11 cellular contexts compared by ENCODE assay signal in genomic region chr4:38914859-38915258, GRCh38. TPM values are rescaled to one million over a fixed set of nuclear protein-coding genes. Genes with fewer than 3 reads are reported as not detected.
DNase-seq lines count a peak whose midpoint lies in the region; ATAC-seq lines count a peak whose summit lies in the region.
"Had no signal": no experiment of that assay in that cellular context is flagged by ENCODE, and none has a peak within 500 bp of the region (broad histone marks: within the 10 kb centered on the region; RNA-seq: fewer than 3 reads in every experiment).

No MANE protein-coding gene starts in this region.

- H3K9me3 Mint-ChIP-seq in activated T-cell treated with anti-CD3 and anti-CD28 coated beads, Interleukin-2, amount 50 U/mL, for 24 hours: no peaks in the 10 kb centered on the region
- H3K9me3 Mint-ChIP-seq in activated CD4-positive, alpha-beta memory T cell treated with anti-CD3 and anti-CD28 coated beads, Interleukin-2, amount 10 ng/mL, durations not matched to agents 7 days and 5 days: no peaks in the 10 kb centered on the region
- H3K9me3 Mint-ChIP-seq in stimulated activated effector memory CD8-positive, alpha-beta T cell treated with anti-CD3 and anti-CD28 coated beads, Interleukin-12 subunit alpha, Interleukin-12 subunit beta, amount 100 ng/mL, for 72 hours: no peaks in the 10 kb centered on the region

- CTCF ChIA-PET in activated CD4-positive, alpha-beta memory T cell treated with anti-CD3 and anti-CD28 coated beads, Interleukin-2, amount 10 ng/mL, durations not matched to agents 7 days and 5 days (lab: Charles Lee): interaction anchor here (1.1 to 1.9 kb wide), 2 partner anchors 12 to 55 kb away, joined by 4 to 9 read pairs; no protein-coding TSS in a partner anchor

- DNase-seq in activated T-cell treated with anti-CD3 and anti-CD28 coated beads, Interleukin-2, amount 50 U/mL, for 24 hours: no peak
- DNase-seq in activated T-cell treated with anti-CD3 and anti-CD28 coated beads, Interleukin-2, amount 50 U/mL, for 1 hour: no peak
- no peak for DNase-seq in activated CD4-positive, alpha-beta memory T cell treated with anti-CD3 and anti-CD28 coated beads, Interleukin-2, amount 10 ng/mL, durations not matched to agents 7 days and 5 days
- no peak for DNase-seq in stimulated activated effector memory CD8-positive, alpha-beta T cell treated with anti-CD3 and anti-CD28 coated beads, Interleukin-12 subunit alpha, Interleukin-12 subunit beta, amount 100 ng/mL, for 72 hours (ENCODE audit: low spot score in 2 of 2)
- DNase-seq in NCI-H2107 (lab: John Stamatoyannopoulos, UW): no peak
- DNase-seq in stimulated activated naive CD4-positive, alpha-beta T cell treated with Interleukin-2 at 50 U/mL for 16 hours (lab: John Stamatoyannopoulos, UW): no peak
- DNase-seq: NCI-H2171 treated with DMSO at 0.1 percent for 48 hours, SW 1271, tibial artery had no signal

- peaks cover 10% of the 10 kb centered on the region for H3K4me1 Mint-ChIP-seq in activated T-cell treated with anti-CD3 and anti-CD28 coated beads, Interleukin-2, amount 50 U/mL, for 24 hours (ENCODE audit: low read depth)
- peaks cover 10% of the 10 kb centered on the region for H3K4me1 Mint-ChIP-seq in activated CD4-positive, alpha-beta memory T cell treated with anti-CD3 and anti-CD28 coated beads, Interleukin-2, amount 10 ng/mL, durations not matched to agents 7 days and 5 days
- peaks cover 8% of the 10 kb centered on the region for H3K4me1 Mint-ChIP-seq in stimulated activated effector memory CD8-positive, alpha-beta T cell treated with anti-CD3 and anti-CD28 coated beads, Interleukin-12 subunit alpha, Interleukin-12 subunit beta, amount 100 ng/mL, for 72 hours

- H3K27ac Mint-ChIP-seq in activated T-cell treated with anti-CD3 and anti-CD28 coated beads, Interleukin-2, amount 50 U/mL, for 24 hours: peak overlapping the region; percentile 66
- no peak overlapping the region for H3K27ac Mint-ChIP-seq in activated CD4-positive, alpha-beta memory T cell treated with anti-CD3 and anti-CD28 coated beads, Interleukin-2, amount 10 ng/mL, durations not matched to agents 7 days and 5 days
- peak overlapping the region; percentile 43 for H3K27ac Mint-ChIP-seq in stimulated activated effector memory CD8-positive, alpha-beta T cell treated with anti-CD3 and anti-CD28 coated beads, Interleukin-12 subunit alpha, Interleukin-12 subunit beta, amount 100 ng/mL, for 72 hours

- no peaks in the 10 kb centered on the region for H3K36me3 Mint-ChIP-seq in activated T-cell treated with anti-CD3 and anti-CD28 coated beads, Interleukin-2, amount 50 U/mL, for 24 hours (ENCODE audit: low read depth)
- H3K36me3 Mint-ChIP-seq in activated CD4-positive, alpha-beta memory T cell treated with anti-CD3 and anti-CD28 coated beads, Interleukin-2, amount 10 ng/mL, durations not matched to agents 7 days and 5 days (ENCODE audit: low read depth): no peaks in the 10 kb centered on the region
- H3K36me3 Mint-ChIP-seq in stimulated activated effector memory CD8-positive, alpha-beta T cell treated with anti-CD3 and anti-CD28 coated beads, Interleukin-12 subunit alpha, Interleukin-12 subunit beta, amount 100 ng/mL, for 72 hours: no peaks in the 10 kb centered on the region

- no peaks in the 10 kb centered on the region for H3K27me3 Mint-ChIP-seq in activated T-cell treated with anti-CD3 and anti-CD28 coated beads, Interleukin-2, amount 50 U/mL, for 24 hours
- H3K27me3 Mint-ChIP-seq in activated CD4-positive, alpha-beta memory T cell treated with anti-CD3 and anti-CD28 coated beads, Interleukin-2, amount 10 ng/mL, durations not matched to agents 7 days and 5 days: no peaks in the 10 kb centered on the region

- H3K4me3 Mint-ChIP-seq in activated T-cell treated with anti-CD3 and anti-CD28 coated beads, Interleukin-2, amount 50 U/mL, for 24 hours: peak overlapping the region; percentile 42
- H3K4me3 Mint-ChIP-seq in activated CD4-positive, alpha-beta memory T cell treated with anti-CD3 and anti-CD28 coated beads, Interleukin-2, amount 10 ng/mL, durations not matched to agents 7 days and 5 days: peak overlapping the region; percentile 40
- peak overlapping the region; percentile 11 for H3K4me3 Mint-ChIP-seq in stimulated activated effector memory CD8-positive, alpha-beta T cell treated with anti-CD3 and anti-CD28 coated beads, Interleukin-12 subunit alpha, Interleukin-12 subunit beta, amount 100 ng/mL, for 72 hours

- ATAC-seq in HG02884 (IDR thresholded peaks at IDR 0.05; ENCODE audit: unreplicated experiment) (peak; percentile 54), GM19324 (IDR thresholded peaks at IDR 0.05; ENCODE audit: low FRiP score, unreplicated experiment) (no peak)
- ATAC-seq in stimulated activated effector memory CD8-positive, alpha-beta T cell treated with anti-CD3 and anti-CD28 coated beads, Interleukin-12 subunit alpha, Interleukin-12 subunit beta, amount 100 ng/mL, for 72 hours: no peak

- POLR2A ChIA-PET in activated CD4-positive, alpha-beta memory T cell treated with anti-CD3 and anti-CD28 coated beads, Interleukin-2, amount 10 ng/mL, durations not matched to agents 7 days and 5 days (lab: Charles Lee): interaction anchor here (1.2 kb wide), 1 partner anchor 13 kb away, joined by 4 read pairs; no protein-coding TSS in a partner anchor

RNA-seq across cellular contexts. Expression of gene FAM114A1, which starts 47.3 kb away (rescaled TPM):
- under 1 TPM; 0.18 to 0.33 TPM for total RNA-seq in activated CD4-positive, alpha-beta memory T cell treated with anti-CD3 and anti-CD28 coated beads, Interleukin-2, amount 10 ng/mL, durations not matched to agents 7 days and 5 days

RNA-seq across cellular contexts. Expression of gene TLR6, which starts 58.2 kb away (rescaled TPM):
- 1 to 10 TPM; 3.9 to 5.4 TPM for total RNA-seq in activated CD4-positive, alpha-beta memory T cell treated with anti-CD3 and anti-CD28 coated beads, Interleukin-2, amount 10 ng/mL, durations not matched to agents 7 days and 5 days
